ENCODE assay signal across 21 cellular contexts in the genomic region with DNA sequence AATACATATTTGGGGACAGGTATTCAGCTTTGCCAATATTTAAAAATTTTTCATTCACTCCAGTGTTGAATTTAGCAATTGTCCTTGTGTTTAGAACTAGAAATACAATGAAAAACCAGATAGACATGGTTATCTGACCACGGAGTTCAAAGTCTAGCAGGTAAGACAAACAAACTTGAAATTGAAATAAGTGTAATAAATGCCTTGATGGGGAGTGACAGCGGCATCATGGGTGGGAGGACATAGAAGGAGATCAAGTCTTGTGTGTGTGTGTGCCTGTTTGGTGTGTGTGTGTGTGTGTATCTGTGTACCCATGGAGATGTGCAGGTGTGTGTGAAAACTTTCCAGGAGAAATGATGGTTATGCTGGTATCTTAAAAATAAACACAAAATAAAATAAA.
"Had no signal": no experiment of that assay in that cellular context is flagged by ENCODE, and none has a peak within 500 bp of the region (broad histone marks: within the 10 kb centered on the region; RNA-seq: fewer than 3 reads in every experiment).

No MANE protein-coding gene starts in this region.

- DNase-seq: activated CD4-positive, alpha-beta T cell treated with anti-CD3 and anti-CD28 coated beads, Interleukin-2, amount 10 ng/mL, durations not matched to agents 24 days and 14 days; activated CD8-positive, alpha-beta memory T cell treated with anti-CD3 and anti-CD28 coated beads, Interleukin-2, amount 10 ng/mL, durations not matched to agents 7 days and 5 days; activated CD8-positive, alpha-beta T cell treated with anti-CD3 and anti-CD28 coated beads for 36 hours; activated effector memory CD4-positive, alpha-beta T cell treated with anti-CD3 and anti-CD28 coated beads, Interleukin-2, amount 50 U/mL, for 16 hours; activated naive CD4-positive, alpha-beta T cell treated with anti-CD3 and anti-CD28 coated beads, Interleukin-2, amount 10 ng/mL, durations not matched to agents 7 days and 5 days; activated T-cell treated with anti-CD3 and anti-CD28 coated beads for 4 hours; cerebellar nuclear complex; cortex of kidney; endodermal cell; esophagus squamous epithelium; heart left ventricle; left lung; mammary epithelial cell; ovary; psoas muscle; right cardiac atrium; stimulated activated CD4-positive, alpha-beta T cell treated with anti-CD3 and anti-CD28 coated beads, Interleukin-2, amount 100 ng/mL, for 24 hours; stomach; trophoblast cell had no signal

- ATAC-seq: activated CD4-positive, CD25-positive, alpha-beta regulatory T cell treated with anti-CD3 and anti-CD28 coated beads, Interleukin-2, amount 50 U/mL, for 24 hours; activated CD8-positive, alpha-beta memory T cell treated with anti-CD3 and anti-CD28 coated beads, Interleukin-2, amount 10 ng/mL, durations not matched to agents 7 days and 5 days; activated CD8-positive, alpha-beta T cell treated with anti-CD3 and anti-CD28 coated beads for 36 hours; heart left ventricle; left lung; psoas muscle; right cardiac atrium; stimulated activated memory B cell treated with anti-CD40 and anti-IgM and Interleukin-4, amounts not matched to agents 10 μg/mL and 1 μg/mL and 100 μg/mL, for 72 hours had no signal
